Comparison of ENCODE assay signal across 9 cellular contexts in genomic region chr14:75259946-75260545, GRCh38. TPM values are rescaled to one million over a fixed set of nuclear protein-coding genes. Genes with fewer than 3 reads are reported as not detected.
DNase-seq lines count a peak whose midpoint lies in the region; ATAC-seq, FAIRE-seq and TF ChIP-seq lines count a peak whose summit lies in the region.
"Had no signal": no experiment of that assay in that cellular context is flagged by ENCODE, and none has a peak within 500 bp of the region (broad histone marks: within the 10 kb centered on the region; RNA-seq: fewer than 3 reads in every experiment).

No MANE protein-coding gene starts in this region.

- no peak for TF ChIP-seq RAD21 in GM12878 (IDR thresholded peaks at IDR 0.05; ENCODE audit: insufficient read depth, low read depth, low read length)

- H3K9ac ChIP-seq in GM12878 (ENCODE audit: control insufficient read depth, insufficient read depth, low read length) = no peak overlapping the region
- peak overlapping the region; percentile 53 for H3K9ac ChIP-seq in muscle layer of colon (ENCODE audit: low read length)

- H3K9me3 ChIP-seq in heart left ventricle (no peaks in the 10 kb centered on the region), GM12878 (replicated peaks; ENCODE audit: control insufficient read depth, insufficient read depth, low read length) (no peaks in the 10 kb centered on the region), muscle layer of colon (ENCODE audit: low read length) (no peaks in the 10 kb centered on the region), vagina (no peaks in the 10 kb centered on the region)

- RAD21 ChIA-PET in GM12878 (lab: Charles Lee; ENCODE audit: unreplicated experiment) = no interaction called here

- SMC1A ChIA-PET in GM12878 (lab: Charles Lee; ENCODE audit: uncharacterized antibody, unreplicated experiment) = interaction anchor here (1.4 to 1.5 kb wide), 2 partner anchors 9 to 133 kb away, joined by 3 read pairs; partner anchors contain the start of gene NEK9

- H4K20me1 ChIP-seq in GM12878 (ENCODE audit: control insufficient read depth, insufficient read depth) = no peaks in the 10 kb centered on the region

- in situ Hi-C loops in GM12878 (cut with MboI) = loop anchor here (25.0 kb wide), 1 partner anchor 1498 kb away; a partner anchor contains a TSS

- H2AFZ ChIP-seq in GM12878 (ENCODE audit: control insufficient read depth, low read depth, low read length) = no peak overlapping the region; the same call in 1 of the 2 replicates

- ATAC-seq in heart left ventricle = no peak
- no peak for ATAC-seq in GM12878

- H3K79me2 ChIP-seq in GM12878 (ENCODE audit: control insufficient read depth, insufficient read depth, low read length) = no peaks in the 10 kb centered on the region

- TF ChIP-seq EP300 in GM12878 (IDR thresholded peaks at IDR 0.05; ENCODE audit: borderline replicate concordance in 1 of 2, control insufficient read depth in 1 of 2, low read depth in 2 of 2, low read length in 2 of 2) = no peak

- intact Hi-C loops in heart left ventricle (cut with DNase I) (loop anchor here in 8 of 10 donors (1.0 to 5.0 kb wide), 9 partner anchors 16 to 83 kb away; partner anchors contain the start of genes TMED10 (in 3 of the 8) and FOS (in 2 of the 8)), cardiac septum (cut with DNase I) (loop anchor here (2.0 kb wide), 3 partner anchors 17 to 83 kb away; partner anchors contain the start of gene TMED10), GM12878 (cut with micrococcal nuclease; ENCODE audit: unreplicated experiment) (loop anchor here (2.0 kb wide), 1 partner anchor 19 kb away; the partner anchor contains the start of gene FOS), vagina (cut with DNase I) (loop anchor here (1.0 to 5.0 kb wide), 2 partner anchors 16 to 83 kb away; partner anchors contain the start of gene TMED10)

- DNase-seq in heart left ventricle (no peak), cardiac septum (ENCODE audit: low spot score) (no peak), GM12878 (ENCODE audit: low read depth, low spot score) (no peak), vagina (ENCODE audit: extremely low spot score in 2 of 2) (no peak), AG08396 (ENCODE audit: low spot score) (no peak), MV-4-11 (lab: John Stamatoyannopoulos, UW) (no peak), NCI-H446 (lab: John Stamatoyannopoulos, UW) (no peak)
- DNase-seq: stimulated activated CD4-positive, alpha-beta T cell treated with anti-CD3 and anti-CD28 coated beads, Interleukin-2, amount 100 ng/mL, for 48 hours had no signal

- H3K27me3 ChIP-seq in heart left ventricle (no peaks in the 10 kb centered on the region), GM12878 (replicated peaks in 1 of 2; ENCODE audit: control insufficient read depth in 2 of 2, insufficient read depth in 2 of 2, low read length in 1 of 2) (peaks cover 0 to 2% of the 10 kb centered on the region in 2 experiments; a peak in 2 of 4 replicates), muscle layer of colon (ENCODE audit: control insufficient read depth in 1 of 2, insufficient read depth in 2 of 2, low read length in 2 of 2) (no peaks in the 10 kb centered on the region), vagina (no peaks in the 10 kb centered on the region)

- no TSS peak for BruUV-seq in GM12878 (replicated peaks; lab: Mats Ljungman, UMichigan)

- TF ChIP-seq POLR2A in heart left ventricle (IDR thresholded peaks at IDR 0.05) (no peak), GM12878 (IDR thresholded peaks at IDR 0.05; ENCODE audit: low read depth, low read length) (no peak), vagina (IDR thresholded peaks at IDR 0.05) (no peak)

- FAIRE-seq in GM12878 (lab: Jason Lieb, UNC) = peak; percentile 35

- H3K4me3 ChIP-seq in heart left ventricle (peak overlapping the region in 2 of 12 donors; percentile 44 to 58), GM12878 (no peak overlapping the region), muscle layer of colon (ENCODE audit: low read depth in 1 of 2, low read length in 2 of 2) (peak overlapping the region in 1 of 2 donors; percentile 66), vagina (peak overlapping the region; percentile 52)

- POLR2A ChIA-PET in GM12878 (lab: Charles Lee) = interaction anchor here (1.4 kb wide), 1 partner anchor 10 kb away, joined by 11 read pairs; no protein-coding TSS in a partner anchor

- peak overlapping the region in 11 of 12 donors; percentile 87 to 98 (median 94) for H3K27ac ChIP-seq in heart left ventricle
- H3K27ac ChIP-seq in GM12878 (ENCODE audit: control insufficient read depth, insufficient read depth) = no peak overlapping the region
- peak overlapping the region; percentile 84 for H3K27ac ChIP-seq in muscle layer of colon (ENCODE audit: low read depth, low read length)
- peak overlapping the region; percentile 94 for H3K27ac ChIP-seq in vagina

- TF ChIP-seq CTCF in heart left ventricle (IDR thresholded peaks at IDR 0.05) (no peak), GM12878 (IDR thresholded peaks at IDR 0.05 in 2 of 3, conservative IDR thresholded peaks at IDR 0.05 in 1 of 3; ENCODE audit: control insufficient read depth in 2 of 3, extremely low read depth in 1 of 3, insufficient read depth in 1 of 3, low read depth in 3 of 3, low read length in 3 of 3) (no peak), vagina (IDR thresholded peaks at IDR 0.05) (no peak)

- H3K4me1 ChIP-seq in heart left ventricle = peaks cover 0 to 29% (median 17%) of the 10 kb centered on the region in 12 donors
- H3K4me1 ChIP-seq in GM12878 (ENCODE audit: control insufficient read depth, insufficient read depth, low read length) = peaks cover 15% of the 10 kb centered on the region
- H3K4me1 ChIP-seq in muscle layer of colon (ENCODE audit: insufficient read depth, low read length) = peaks cover 21% of the 10 kb centered on the region
- H3K4me1 ChIP-seq in vagina = peaks cover 39% of the 10 kb centered on the region

- H3K4me2 ChIP-seq in GM12878 (ENCODE audit: control insufficient read depth, insufficient read depth) = peak overlapping the region; percentile 89

- H3K36me3 ChIP-seq in heart left ventricle (no peaks in the 10 kb centered on the region), GM12878 (ENCODE audit: control insufficient read depth in 2 of 2, insufficient read depth in 2 of 2, low read length in 1 of 2) (no peaks in the 10 kb centered on the region), muscle layer of colon (ENCODE audit: insufficient read depth, low read length) (no peaks in the 10 kb centered on the region), vagina (no peaks in the 10 kb centered on the region)

- WGBS in heart left ventricle, 4 donors = 69 to 75% (median 72%) methylated on average over 6 of the region's 6 CpGs
- 67% methylated on average over 6 of the region's 6 CpGs for WGBS in GM12878 (ENCODE audit: insufficient coverage, insufficient replicate concordance, low lambda C conversion rate, missing lambda C conversion rate)

- CTCF ChIA-PET in GM12878 (lab: Yijun Ruan, JAX) = no interaction called here

TF ChIP-seq in GM12878, 131 proteins besides CTCF, POLR2A, EP300 and RAD21 (continues in another document):
- no peak for TF ChIP-seq NKRF (conservative IDR thresholded peaks at IDR 0.05)
- TF ChIP-seq TAF1 (IDR thresholded peaks at IDR 0.05; ENCODE audit: borderline replicate concordance, low read depth, low read length) = no peak
- TF ChIP-seq IKZF2 (IDR thresholded peaks at IDR 0.05) = no peak
- no peak for TF ChIP-seq MXI1 (IDR thresholded peaks at IDR 0.05; ENCODE audit: low read depth, low read length)

RNA-seq across cellular contexts. Expression of gene FOS, which starts 18.6 kb away (rescaled TPM):
- total RNA-seq in heart left ventricle = 100 to 1,000 TPM in 1 of 9 donors, 10 to 100 TPM in 6, 1 to 10 TPM in 2; 6.5 to 549 (median 28.6) TPM
- polyA plus RNA-seq in heart left ventricle = 10 to 100 TPM; 24.1 to 49.4 TPM
- total RNA-seq in cardiac septum = 25.8 TPM
- total RNA-seq in GM12878 (2013; cell fraction: nucleolus; rRNA removed) = 5.1 and 5.7 TPM in 2 replicates
- total RNA-seq in GM12878 (2014; rRNA removed) = 0.05 and 0.40 TPM in 2 replicates
- total RNA-seq in GM12878 (2014; rRNA removed; fragmentation: Illumina TruSeq; extraction: Trizol) = 0.09 and 0.13 TPM in 2 replicates
- 0.43 and 0.64 TPM in 2 replicates for total RNA-seq in GM12878 (2021)
- 0.64 TPM for polyA plus RNA-seq in GM12878 (2011; ENCODE audit: low read depth)
- polyA plus RNA-seq in GM12878 (2011; rRNA removed) = 0.95 TPM in 2 replicates
- polyA plus RNA-seq in GM12878 (2011; cell fraction: cytosol; rRNA removed) = 1.1 and 1.4 TPM in 2 replicates
- 7.4 and 8.9 TPM in 2 replicates for polyA plus RNA-seq in GM12878 (2011; cell fraction: nucleus; rRNA removed)
- polyA plus RNA-seq in GM12878 (2012) = 0.54 and 1.5 TPM in 2 replicates
- 0.10 TPM in 1 of 2 replicates, not detected in the other for polyA plus RNA-seq in GM12878 (2014; fragmentation: Illumina TruSeq; extraction: Trizol)
- polyA plus RNA-seq in GM12878 (2014; fragmentation: Nextera tagmentation; extraction: Ambion mirVana) = under 1 TPM; 0.02 to 0.13 TPM
- 0.10 and 0.36 TPM in 2 replicates for polyA plus RNA-seq in GM12878 (2014; rRNA removed)
- polyA plus RNA-seq in GM12878 (2016; fragmentation: Nextera tagmentation; extraction: Ambion mirVana) = under 1 TPM; 0.67 to 0.75 TPM
- 1.6 and 4.9 TPM in 2 replicates for polyA minus RNA-seq in GM12878 (2011; rRNA and poly(A)+ RNA removed)
- 3.4 and 4.5 TPM in 2 replicates for polyA minus RNA-seq in GM12878 (2011; cell fraction: cytosol; rRNA and poly(A)+ RNA removed)
- 17.4 and 22.5 TPM in 2 replicates for polyA minus RNA-seq in GM12878 (2011; cell fraction: nucleus; rRNA and poly(A)+ RNA removed)
- 884 TPM for total RNA-seq in vagina
